ENCODE assay signal across 1 cellular context in the genomic region with DNA sequence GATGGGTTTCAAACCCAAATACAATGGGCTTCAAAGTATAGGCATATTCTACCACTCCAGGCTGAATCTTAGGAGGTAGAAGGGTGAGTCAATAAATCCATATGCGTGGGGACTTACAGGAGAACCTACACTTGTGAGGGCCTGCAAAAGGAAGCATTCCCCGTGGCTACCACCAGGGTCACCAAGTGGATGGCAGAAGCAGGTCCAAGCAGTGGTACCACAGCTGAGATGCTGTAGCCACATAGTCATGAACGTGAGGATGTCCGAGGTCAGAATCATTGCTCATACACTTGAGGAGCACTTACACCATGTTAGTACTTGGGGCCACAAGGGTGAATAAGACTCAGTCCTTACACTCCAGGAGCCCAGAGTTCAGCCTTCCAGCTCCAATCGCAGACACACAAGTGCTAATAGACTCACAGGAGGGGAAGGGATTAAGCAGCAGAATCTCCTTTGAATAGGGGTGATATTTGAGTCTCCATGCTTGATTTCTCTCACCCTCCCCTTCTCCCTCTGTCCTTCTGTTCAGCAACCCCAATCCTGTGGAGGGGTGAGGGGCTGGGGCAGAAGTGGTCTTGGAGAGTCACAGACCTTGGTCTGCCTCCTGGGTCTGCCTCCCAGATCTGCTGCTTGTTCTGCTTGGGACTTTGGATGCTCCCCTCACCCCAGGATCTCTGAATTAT.
TF ChIP-seq lines count a peak whose summit lies in the region.

No MANE protein-coding gene starts in this region.

TF ChIP-seq in A549, 52 proteins besides CTCF, POLR2A, EP300 and RAD21 (continued from another document):
- TF ChIP-seq NFE2L2 (conservative IDR thresholded peaks at IDR 0.05; ENCODE audit: low read length) (no peak), NR3C1 (IDR thresholded peaks at IDR 0.05) (no peak), CBX8 (IDR thresholded peaks at IDR 0.05) (no peak), JUNB (IDR thresholded peaks at IDR 0.05) (no peak)
